Comparison of ENCODE assay signal across 3 cellular contexts in genomic region chr5:119257613-119258012, GRCh38.
TF ChIP-seq lines count a peak whose summit lies in the region.

No MANE protein-coding gene starts in this region.

TF ChIP-seq in HEK293, 187 proteins besides CTCF, POLR2A, EP300 and RAD21:
- no peak for TF ChIP-seq SCRT2 (tag by site-specific recombination; IDR thresholded peaks at IDR 0.05)
- peak; percentile 93 for TF ChIP-seq ZNF510 (tag by site-specific recombination; IDR thresholded peaks at IDR 0.05; ENCODE audit: insufficient replicate concordance)
- TF ChIP-seq ZBTB8A (tag by site-specific recombination; IDR thresholded peaks at IDR 0.05), result no peak
- no peak for TF ChIP-seq ZNF37A (tag by site-specific recombination; IDR thresholded peaks at IDR 0.05)

TF ChIP-seq in GM12878, 131 proteins besides CTCF, POLR2A, EP300 and RAD21:
- TF ChIP-seq IKZF1 (conservative IDR thresholded peaks at IDR 0.05), result no peak
- peak; percentile 74; the same call in 1 of the 2 replicates for TF ChIP-seq CBX5 (IDR thresholded peaks at IDR 0.05; ENCODE audit: low read depth)

TF ChIP-seq in K562, 482 proteins besides CTCF, POLR2A, EP300 and RAD21 (continues in another document):
- TF ChIP-seq CXXC5 (CRISPR knock-in tag; IDR thresholded peaks at IDR 0.05) (no peak), SMARCC2 (IDR thresholded peaks at IDR 0.05; ENCODE audit: low read depth) (no peak), ZNF143 (CRISPR knock-in tag; IDR thresholded peaks at IDR 0.05) (no peak), TRIM24 (IDR thresholded peaks at IDR 0.05) (peak; percentile 70 to 83), FOXP1 (CRISPR knock-in tag; IDR thresholded peaks at IDR 0.05) (no peak), ZNF280B (CRISPR knock-in tag; IDR thresholded peaks at IDR 0.05) (no peak), CHAMP1 (IDR thresholded peaks at IDR 0.05) (0 out of 2 replicates have a peak, but pooled peaks have one; percentile 15), SMARCE1 (IDR thresholded peaks at IDR 0.05) (no peak), REST (CRISPR knock-in tag; IDR thresholded peaks at IDR 0.05; ENCODE audit: low read depth) (no peak), GTF2F1 (IDR thresholded peaks at IDR 0.05; ENCODE audit: low read depth, low read length) (no peak), TAF15 (IDR thresholded peaks at IDR 0.05; ENCODE audit: low read depth, low read length) (no peak), POLR2AphosphoS2 (IDR thresholded peaks at IDR 0.05; ENCODE audit: low read length) (no peak), RFX1 (IDR thresholded peaks at IDR 0.05) (no peak), NFE2 (IDR thresholded peaks at IDR 0.05; ENCODE audit: low read depth) (no peak), CGGBP1 (CRISPR knock-in tag; IDR thresholded peaks at IDR 0.05) (no peak), FIP1L1 (IDR thresholded peaks at IDR 0.05; ENCODE audit: low read depth, low read length, poor library complexity, severe bottlenecking) (no peak), ZNF316 (IDR thresholded peaks at IDR 0.05) (peak; percentile 40; the same call in 1 of the 2 replicates), TRIM28 (IDR thresholded peaks at IDR 0.05) (peak; percentile 93), ZNF592 (IDR thresholded peaks at IDR 0.05) (no peak), MCM5 (IDR thresholded peaks at IDR 0.05; ENCODE audit: low read depth) (no peak), CBX5 (IDR thresholded peaks at IDR 0.05; ENCODE audit: borderline replicate concordance, low read depth) (peak; percentile 63; the same call in 1 of the 2 replicates), UBTF (IDR thresholded peaks at IDR 0.05; ENCODE audit: borderline replicate concordance in 1 of 2, low read depth in 2 of 2, low read length in 2 of 2) (no peak), GMEB1 (CRISPR knock-in tag; IDR thresholded peaks at IDR 0.05) (no peak), ZNF518B (CRISPR knock-in tag; IDR thresholded peaks at IDR 0.05) (no peak), CBX3 (IDR thresholded peaks at IDR 0.05; ENCODE audit: borderline replicate concordance in 1 of 2, low read length in 2 of 2) (peak in 1 of 2 experiments; percentile 98; a peak in 2 of 3 replicates), ZNF311 (CRISPR knock-in tag; IDR thresholded peaks at IDR 0.05) (no peak), RBM34 (IDR thresholded peaks at IDR 0.05; ENCODE audit: borderline replicate concordance, insufficient read depth, low read length) (no peak), STAT5A (IDR thresholded peaks at IDR 0.05; ENCODE audit: borderline replicate concordance, low read length) (no peak), BRD4 (IDR thresholded peaks at IDR 0.05) (no peak), ZFP91 (CRISPR knock-in tag; IDR thresholded peaks at IDR 0.05) (no peak), FOXK1 (CRISPR knock-in tag; IDR thresholded peaks at IDR 0.05; ENCODE audit: borderline replicate concordance) (no peak), ZSCAN29 (IDR thresholded peaks at IDR 0.05) (no peak), ZFP1 (CRISPR knock-in tag; IDR thresholded peaks at IDR 0.05) (peak; percentile 83)
